In genomic region chr14:75709207-75709812, GRCh38 we compare ENCODE assay signal across 1 cellular context.
A peak's percentile ranks its signal among the peaks of the same experiment; 100 is the strongest.
TF ChIP-seq lines count a peak whose summit lies in the region.

No MANE protein-coding gene starts in this region.

TF ChIP-seq in GM12878, 131 proteins besides CTCF, POLR2A, EP300 and RAD21 (continued from another document):
- TF ChIP-seq RELB (IDR thresholded peaks at IDR 0.05; ENCODE audit: low read depth) (no peak), NR2C2 (IDR thresholded peaks at IDR 0.05; ENCODE audit: borderline replicate concordance, control insufficient read depth, insufficient read length, low read depth) (no peak), HDAC6 (IDR thresholded peaks at IDR 0.05; ENCODE audit: unreplicated experiment) (no peak), SMC3 (IDR thresholded peaks at IDR 0.05; ENCODE audit: borderline replicate concordance, low read length) (peak; percentile 65), BCL3 (IDR thresholded peaks at IDR 0.05; ENCODE audit: borderline replicate concordance, insufficient read depth, low read depth, low read length, poor library complexity, severe bottlenecking) (no peak), POLR2AphosphoS2 (IDR thresholded peaks at IDR 0.05; ENCODE audit: low read depth, low read length) (no peak)
